20 cellular contexts compared by ENCODE assay signal in genomic region chr5:41157272-41157671, GRCh38. TPM values are rescaled to one million over a fixed set of nuclear protein-coding genes. Genes with fewer than 3 reads are reported as not detected.
"Had no signal": no experiment of that assay in that cellular context is flagged by ENCODE, and none has a peak within 500 bp of the region (broad histone marks: within the 10 kb centered on the region; RNA-seq: fewer than 3 reads in every experiment).

No MANE protein-coding gene starts in this region.

- H3K9ac ChIP-seq: parathyroid adenoma had no signal

- H3K9me3 ChIP-seq: sigmoid colon, stomach had no signal

- H2AFZ ChIP-seq: parathyroid adenoma had no signal

- H3K4me1 ChIP-seq: foreskin keratinocyte, parathyroid adenoma, sigmoid colon had no signal

- DNase-seq: activated B cell treated with CpG ODN at 0.5 μM for 24 hours; activated CD4-positive, alpha-beta memory T cell treated with anti-CD3 and anti-CD28 coated beads for 36 hours; activated CD4-positive, alpha-beta T cell treated with anti-CD3 and anti-CD28 coated beads for 4 hours; activated naive CD4-positive, alpha-beta T cell treated with anti-CD3 and anti-CD28 coated beads for 36 hours; activated naive CD8-positive, alpha-beta T cell treated with anti-CD3 and anti-CD28 coated beads, Interleukin-2, amount 50 U/mL, for 24 hours; activated T-cell treated with anti-CD3 and anti-CD28 coated beads for 4 hours; aorta; effector CD4-positive, alpha-beta T cell; foreskin keratinocyte; hippocampal formation; islet precursor cell; sigmoid colon; stimulated activated CD4-positive, alpha-beta T cell treated with anti-CD3 and anti-CD28 coated beads, Interleukin-4, amount 100 ng/mL, for 24 hours; stomach; T-helper 1 cell; T-helper 9 cell had no signal

- H3K36me3 ChIP-seq: sigmoid colon, stomach had no signal

- H3K79me2 ChIP-seq: parathyroid adenoma had no signal

- H3K27ac ChIP-seq: foreskin keratinocyte, parathyroid adenoma, sigmoid colon, stomach had no signal

- H3K4me3 ChIP-seq: lung, sigmoid colon, stomach had no signal

- H3K27me3 ChIP-seq: foreskin keratinocyte, sigmoid colon, stomach had no signal

- ATAC-seq: activated naive CD8-positive, alpha-beta T cell treated with anti-CD3 and anti-CD28 coated beads, Interleukin-2, amount 50 U/mL, for 24 hours; esophagus mucosa; foreskin keratinocyte; stimulated activated effector memory CD8-positive, alpha-beta T cell treated with anti-CD3 and anti-CD28 coated beads, Interleukin-12 subunit alpha, Interleukin-12 subunit beta, amount 100 ng/mL, for 72 hours had no signal

RNA-seq across cellular contexts. Expression of gene C6, which starts 56.1 kb away (rescaled TPM):
- polyA plus RNA-seq: foreskin keratinocyte had no signal
